8 cellular contexts compared by ENCODE assay signal in genomic region chrX:49100704-49101628, GRCh38. TPM values are rescaled to one million over a fixed set of nuclear protein-coding genes. Genes with fewer than 3 reads are reported as not detected.
A peak's percentile ranks its signal among the peaks of the same experiment; 100 is the strongest.
DNase-seq lines count a peak whose midpoint lies in the region; TF ChIP-seq lines count a peak whose summit lies in the region.

No MANE protein-coding gene starts in this region.

- H3K4me3 Mint-ChIP-seq in activated naive CD4-positive, alpha-beta T cell treated with anti-CD3 and anti-CD28 coated beads for 36 hours: peak overlapping the region; percentile 90

- peaks cover 8% of the 10 kb centered on the region for H3K4me1 Mint-ChIP-seq in activated naive CD4-positive, alpha-beta T cell treated with anti-CD3 and anti-CD28 coated beads for 36 hours (ENCODE audit: low read depth)

- H3K36me3 ChIP-seq in SJSA1: no peaks in the 10 kb centered on the region

- H3K4me3 ChIP-seq in HFF-Myc (replicated peaks; ENCODE audit: low read depth, low read length): peak overlapping the region; percentile 61
- peak overlapping the region; percentile 62 for H3K4me3 ChIP-seq in SJSA1

- intact Hi-C loops in activated naive CD4-positive, alpha-beta T cell treated with anti-CD3 and anti-CD28 coated beads for 36 hours (cut with micrococcal nuclease): loop anchor here (1.0 to 5.0 kb wide), 6 partner anchors 22 to 404 kb away; partner anchors contain the start of genes GPKOW, PPP1R3F, SUV39H1 and TFE3

- H3K27me3 ChIP-seq in SJSA1 (replicated peaks): no peaks in the 10 kb centered on the region

- CTCF ChIA-PET in activated naive CD4-positive, alpha-beta T cell treated with anti-CD3 and anti-CD28 coated beads for 36 hours (lab: Charles Lee): no interaction called here

- TF ChIP-seq CTCF in HFF-Myc (IDR thresholded peaks at IDR 0.05; ENCODE audit: low read depth, low read length, missing control alignments): no peak

- peaks cover 4% of the 10 kb centered on the region; the same call in 1 of the 2 replicates for H3K4me1 ChIP-seq in SJSA1 (replicated peaks)

- no peaks in the 10 kb centered on the region for H3K36me3 Mint-ChIP-seq in activated naive CD4-positive, alpha-beta T cell treated with anti-CD3 and anti-CD28 coated beads for 36 hours (ENCODE audit: low read depth)

- peak overlapping the region; percentile 9; the same call in 1 of the 2 replicates for H3K27ac ChIP-seq in SJSA1

- H3K27me3 Mint-ChIP-seq in activated naive CD4-positive, alpha-beta T cell treated with anti-CD3 and anti-CD28 coated beads for 36 hours (ENCODE audit: low read depth): no peaks in the 10 kb centered on the region

- H3K27ac Mint-ChIP-seq in activated naive CD4-positive, alpha-beta T cell treated with anti-CD3 and anti-CD28 coated beads for 36 hours: peak overlapping the region; percentile 89

- no peaks in the 10 kb centered on the region for H3K9me3 Mint-ChIP-seq in activated naive CD4-positive, alpha-beta T cell treated with anti-CD3 and anti-CD28 coated beads for 36 hours

- DNase-seq in GM04503 (ENCODE audit: low read depth) (peak; percentile 57), HFF-Myc (ENCODE audit: extremely low read depth, low read depth) (peak; percentile 64), MV-4-11 (lab: John Stamatoyannopoulos, UW) (peak; percentile 94), SJSA1 (ENCODE audit: low read depth in 1 of 2, low spot score in 2 of 2) (peak; percentile 81 to 88), globus pallidus (ENCODE audit: low spot score) (peak; percentile 90), non-pigmented ciliary epithelial cell (ENCODE audit: low read depth) (peak; percentile 38), superior temporal gyrus (ENCODE audit: extremely low spot score) (peak; percentile 94)
- DNase-seq in activated naive CD4-positive, alpha-beta T cell treated with anti-CD3 and anti-CD28 coated beads for 36 hours: peak; percentile 90

- no peaks in the 10 kb centered on the region for H3K9me3 ChIP-seq in SJSA1 (replicated peaks)

RNA-seq across cellular contexts. Expression of gene WDR45, which starts 21.3 kb away (rescaled TPM):
- 9.7 and 21.4 TPM in 2 replicates for total RNA-seq in SJSA1 (2014; rRNA removed; shearing (Covaris generic))
- total RNA-seq in activated naive CD4-positive, alpha-beta T cell treated with anti-CD3 and anti-CD28 coated beads for 36 hours: 10 to 100 TPM; 17.9 to 22.5 TPM

RNA-seq across cellular contexts. Expression of gene GPKOW, which starts 22.6 kb away (rescaled TPM):
- total RNA-seq in SJSA1 (2014; rRNA removed; shearing (Covaris generic)): 32.2 and 47.9 TPM in 2 replicates
- 10 to 100 TPM; 18.6 to 19.9 TPM for total RNA-seq in activated naive CD4-positive, alpha-beta T cell treated with anti-CD3 and anti-CD28 coated beads for 36 hours

RNA-seq across cellular contexts. Expression of gene PRAF2, which starts 27.2 kb away (rescaled TPM):
- total RNA-seq in SJSA1 (2014; rRNA removed; shearing (Covaris generic)): 5.0 and 5.6 TPM in 2 replicates
- total RNA-seq in activated naive CD4-positive, alpha-beta T cell treated with anti-CD3 and anti-CD28 coated beads for 36 hours: 10 to 100 TPM; 14.5 to 14.8 TPM

RNA-seq across cellular contexts. Expression of gene CCDC120, which starts 42.2 kb away (rescaled TPM):
- total RNA-seq in SJSA1 (2014; rRNA removed; shearing (Covaris generic)): 0.58 TPM in 1 of 2 replicates, not detected in the other
- total RNA-seq in activated naive CD4-positive, alpha-beta T cell treated with anti-CD3 and anti-CD28 coated beads for 36 hours: 1 to 10 TPM; 2.1 to 2.2 TPM

RNA-seq across cellular contexts. Expression of gene TFE3, which starts 57.8 kb away (rescaled TPM):
- total RNA-seq in SJSA1 (2014; rRNA removed; shearing (Covaris generic)): 43.0 and 64.3 TPM in 2 replicates
- total RNA-seq in activated naive CD4-positive, alpha-beta T cell treated with anti-CD3 and anti-CD28 coated beads for 36 hours: 10 to 100 TPM; 34.7 to 35.5 TPM

Comparison
In these comparisons a context has a peak if more than half of its experiments do, and no peak if none do; other contexts are left out.
1. Peak in every context shown above with its lines: DNase-seq, H3K4me3 ChIP-seq and H3K27ac ChIP-seq.
2. DNase-seq: peak in every context shown above with its lines; median percentile 94 in MV-4-11; 94 in superior temporal gyrus; 90 in activated naive CD4-positive, alpha-beta T cell treated with anti-CD3 and anti-CD28 coated beads for 36 hours; 90 in globus pallidus; 84 in SJSA1; 64 in HFF-Myc; 57 in GM04503; 38 in non-pigmented ciliary epithelial cell.